In genomic region chr12:57177354-57177753, GRCh38 we compare ENCODE assay signal across 29 cellular contexts. TPM values are rescaled to one million over a fixed set of nuclear protein-coding genes. Genes with fewer than 3 reads are reported as not detected.
"Had no signal": no experiment of that assay in that cellular context is flagged by ENCODE, and none has a peak within 500 bp of the region (broad histone marks: within the 10 kb centered on the region; RNA-seq: fewer than 3 reads in every experiment).

No MANE protein-coding gene starts in this region.

- H3K9me3 ChIP-seq: ascending aorta, left ventricle myocardium inferior, neutrophil, pancreas, tibial artery had no signal

- H3K36me3 Mint-ChIP-seq: activated naive CD4-positive, alpha-beta T cell treated with anti-CD3 and anti-CD28 coated beads, Interleukin-2, amount 10 ng/mL, durations not matched to agents 7 days and 5 days; natural killer cell treated with Interleukin-12 subunit alpha and Interleukin-12 subunit beta and Interleukin-15 and Interleukin-18, amount 100 ng/mL, for 72 hours; stimulated activated effector memory CD8-positive, alpha-beta T cell treated with anti-CD3 and anti-CD28 coated beads, Interleukin-12 subunit alpha, Interleukin-12 subunit beta, amount 100 ng/mL, for 72 hours had no signal

- H3K9me3 Mint-ChIP-seq: activated CD4-positive, alpha-beta memory T cell treated with anti-CD3 and anti-CD28 coated beads, Interleukin-2, amount 10 ng/mL, durations not matched to agents 7 days and 5 days; activated CD4-positive, alpha-beta T cell treated with anti-CD3 and anti-CD28 coated beads, Interleukin-2, amount 10 ng/mL, durations not matched to agents 24 days and 14 days; activated naive CD4-positive, alpha-beta T cell treated with anti-CD3 and anti-CD28 coated beads, Interleukin-2, amount 10 ng/mL, durations not matched to agents 7 days and 5 days; natural killer cell treated with Interleukin-12 subunit alpha and Interleukin-12 subunit beta and Interleukin-15 and Interleukin-18, amount 100 ng/mL, for 72 hours; stimulated activated effector memory CD8-positive, alpha-beta T cell treated with anti-CD3 and anti-CD28 coated beads, Interleukin-12 subunit alpha, Interleukin-12 subunit beta, amount 100 ng/mL, for 72 hours; stimulated activated naive CD8-positive, alpha-beta T cell treated with anti-CD3 and anti-CD28 coated beads, Interleukin-15, amount 100 ng/mL, for 72 hours; T-helper 2 cell treated with Interferon-gamma antibody and Interleukin-4, amounts not matched to agents 5 μg/mL and 100 μg/mL, for 36 hours had no signal

- H3K27ac ChIP-seq: brain microvascular endothelial cell, left ventricle myocardium inferior, neutrophil, pancreas, tibial artery, VCaP had no signal

- H3K4me3 Mint-ChIP-seq: activated CD4-positive, alpha-beta memory T cell treated with anti-CD3 and anti-CD28 coated beads, Interleukin-2, amount 10 ng/mL, durations not matched to agents 7 days and 5 days; activated CD4-positive, alpha-beta T cell treated with anti-CD3 and anti-CD28 coated beads, Interleukin-2, amount 10 ng/mL, durations not matched to agents 24 days and 14 days; activated naive CD4-positive, alpha-beta T cell treated with anti-CD3 and anti-CD28 coated beads, Interleukin-2, amount 10 ng/mL, durations not matched to agents 7 days and 5 days; natural killer cell treated with Interleukin-12 subunit alpha and Interleukin-12 subunit beta and Interleukin-15 and Interleukin-18, amount 100 ng/mL, for 72 hours; stimulated activated effector memory CD8-positive, alpha-beta T cell treated with anti-CD3 and anti-CD28 coated beads, Interleukin-12 subunit alpha, Interleukin-12 subunit beta, amount 100 ng/mL, for 72 hours; stimulated activated naive CD8-positive, alpha-beta T cell treated with anti-CD3 and anti-CD28 coated beads, Interleukin-15, amount 100 ng/mL, for 72 hours; T-helper 2 cell treated with Interferon-gamma antibody and Interleukin-4, amounts not matched to agents 5 μg/mL and 100 μg/mL, for 36 hours had no signal

- H3K4me1 ChIP-seq: ascending aorta, left ventricle myocardium inferior, pancreas had no signal

- H3K4me1 Mint-ChIP-seq: activated CD4-positive, alpha-beta memory T cell treated with anti-CD3 and anti-CD28 coated beads, Interleukin-2, amount 10 ng/mL, durations not matched to agents 7 days and 5 days; activated CD4-positive, alpha-beta T cell treated with anti-CD3 and anti-CD28 coated beads, Interleukin-2, amount 10 ng/mL, durations not matched to agents 24 days and 14 days; activated naive CD4-positive, alpha-beta T cell treated with anti-CD3 and anti-CD28 coated beads, Interleukin-2, amount 10 ng/mL, durations not matched to agents 7 days and 5 days; stimulated activated naive CD8-positive, alpha-beta T cell treated with anti-CD3 and anti-CD28 coated beads, Interleukin-15, amount 100 ng/mL, for 72 hours had no signal

- H3K27ac Mint-ChIP-seq: activated CD4-positive, alpha-beta memory T cell treated with anti-CD3 and anti-CD28 coated beads, Interleukin-2, amount 10 ng/mL, durations not matched to agents 7 days and 5 days; activated CD4-positive, alpha-beta T cell treated with anti-CD3 and anti-CD28 coated beads, Interleukin-2, amount 10 ng/mL, durations not matched to agents 24 days and 14 days; activated naive CD4-positive, alpha-beta T cell treated with anti-CD3 and anti-CD28 coated beads, Interleukin-2, amount 10 ng/mL, durations not matched to agents 7 days and 5 days; natural killer cell treated with Interleukin-12 subunit alpha and Interleukin-12 subunit beta and Interleukin-15 and Interleukin-18, amount 100 ng/mL, for 72 hours; stimulated activated effector memory CD8-positive, alpha-beta T cell treated with anti-CD3 and anti-CD28 coated beads, Interleukin-12 subunit alpha, Interleukin-12 subunit beta, amount 100 ng/mL, for 72 hours; stimulated activated naive CD8-positive, alpha-beta T cell treated with anti-CD3 and anti-CD28 coated beads, Interleukin-15, amount 100 ng/mL, for 72 hours; T-helper 2 cell treated with Interferon-gamma antibody and Interleukin-4, amounts not matched to agents 5 μg/mL and 100 μg/mL, for 36 hours had no signal

- H3K27me3 Mint-ChIP-seq: activated CD4-positive, alpha-beta memory T cell treated with anti-CD3 and anti-CD28 coated beads, Interleukin-2, amount 10 ng/mL, durations not matched to agents 7 days and 5 days; activated CD4-positive, alpha-beta T cell treated with anti-CD3 and anti-CD28 coated beads, Interleukin-2, amount 10 ng/mL, durations not matched to agents 24 days and 14 days; stimulated activated naive CD8-positive, alpha-beta T cell treated with anti-CD3 and anti-CD28 coated beads, Interleukin-15, amount 100 ng/mL, for 72 hours had no signal

- H3K27me3 ChIP-seq: ascending aorta, brain microvascular endothelial cell, neutrophil, pancreas, tibial artery had no signal

- H3K36me3 ChIP-seq: neutrophil, pancreas had no signal

- DNase-seq: activated CD4-positive, alpha-beta memory T cell treated with anti-CD3 and anti-CD28 coated beads, Interleukin-2, amount 10 ng/mL, durations not matched to agents 7 days and 5 days; activated CD4-positive, alpha-beta T cell treated with anti-CD3 and anti-CD28 coated beads, Interleukin-2, amount 10 ng/mL, durations not matched to agents 24 days and 14 days; activated effector memory CD4-positive, alpha-beta T cell treated with anti-CD3 and anti-CD28 coated beads, Interleukin-2, amount 50 U/mL, for 16 hours; activated naive CD4-positive, alpha-beta T cell treated with anti-CD3 and anti-CD28 coated beads, Interleukin-2, amount 10 ng/mL, durations not matched to agents 7 days and 5 days; activated T-cell treated with anti-CD3 and anti-CD28 coated beads for 4 hours; brain microvascular endothelial cell; caudate nucleus; dermis blood vessel endothelial cell; effector CD8-positive, alpha-beta T cell; hippocampal formation; left ventricle myocardium inferior; midbrain; small intestine; stimulated activated CD4-positive, alpha-beta T cell treated with anti-CD3 and anti-CD28 coated beads, Interleukin-2, amount 100 ng/mL, for 24 hours; stimulated activated naive CD8-positive, alpha-beta T cell treated with anti-CD3 and anti-CD28 coated beads, Interleukin-15, amount 100 ng/mL, for 72 hours; tibial artery had no signal

- H3K4me3 ChIP-seq: ascending aorta, left ventricle myocardium inferior, pancreas, tibial artery had no signal

RNA-seq across cellular contexts. Expression of gene LRP1-AS, which starts 29.9 kb away (rescaled TPM):
- total RNA-seq: activated CD4-positive, alpha-beta memory T cell treated with anti-CD3 and anti-CD28 coated beads, Interleukin-2, amount 10 ng/mL, durations not matched to agents 7 days and 5 days; activated CD4-positive, alpha-beta T cell treated with anti-CD3 and anti-CD28 coated beads, Interleukin-2, amount 10 ng/mL, durations not matched to agents 24 days and 14 days; ascending aorta; dermis blood vessel endothelial cell; frontal cortex; left ventricle myocardium inferior; lung microvascular endothelial cell; natural killer cell treated with Interleukin-12 subunit alpha and Interleukin-12 subunit beta and Interleukin-15 and Interleukin-18, amount 100 ng/mL, for 72 hours; pancreas; pulmonary artery endothelial cell; sciatic nerve; urinary bladder had no signal
- polyA plus RNA-seq: adipose tissue, pancreas, urinary bladder had no signal

RNA-seq across cellular contexts. Expression of gene NXPH4, which starts 39.2 kb away (rescaled TPM):
- total RNA-seq: ascending aorta had no signal
